Comparison of ENCODE assay signal across 1 cellular context in the genomic region with DNA sequence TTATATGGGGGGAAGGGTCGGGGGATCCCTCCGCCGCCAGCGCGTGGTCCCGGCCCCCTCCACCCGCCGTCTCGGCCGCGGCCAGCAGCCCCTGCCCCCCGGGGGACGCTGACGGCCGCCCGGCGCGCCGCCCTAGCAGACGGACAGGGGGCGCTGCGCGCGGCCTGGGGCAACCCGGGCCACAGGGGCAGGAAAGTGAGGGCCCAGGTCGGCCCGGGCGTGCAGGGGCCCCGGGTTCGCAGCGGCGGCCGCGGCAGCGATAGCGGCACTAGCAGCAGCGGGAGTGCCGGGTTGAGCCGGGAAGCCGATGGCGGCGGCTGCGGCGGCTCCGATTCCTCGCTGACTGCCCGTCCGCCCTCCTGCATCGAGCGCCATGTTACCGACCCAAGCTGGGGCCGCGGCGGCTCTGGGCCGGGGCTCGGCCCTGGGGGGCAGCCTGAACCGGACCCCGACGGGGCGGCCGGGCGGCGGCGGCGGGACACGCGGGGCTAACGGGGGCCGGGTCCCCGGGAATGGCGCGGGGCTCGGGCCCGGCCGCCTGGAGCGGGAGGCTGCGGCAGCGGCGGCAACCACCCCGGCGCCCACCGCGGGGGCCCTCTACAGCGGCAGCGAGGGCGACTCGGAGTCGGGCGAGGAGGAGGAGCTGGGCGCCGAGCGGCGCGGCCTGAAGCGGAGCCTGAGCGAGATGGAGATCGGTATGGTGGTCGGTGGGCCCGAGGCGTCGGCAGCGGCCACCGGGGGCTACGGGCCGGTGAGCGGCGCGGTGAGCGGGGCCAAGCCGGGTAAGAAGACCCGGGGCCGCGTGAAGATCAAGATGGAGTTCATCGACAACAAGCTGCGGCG.
A peak's percentile ranks its signal among the peaks of the same experiment; 100 is the strongest.
TF ChIP-seq lines count a peak whose summit lies in the region.

No MANE protein-coding gene starts in this region.

TF ChIP-seq in K562, 482 proteins besides CTCF, POLR2A, EP300 and RAD21 (continued from another document and continues in another):
- TF ChIP-seq NEUROD1 (IDR thresholded peaks at IDR 0.05; ENCODE audit: borderline replicate concordance, low read depth, low read length, partially characterized antibody) (peak; percentile 8), NFYB (IDR thresholded peaks at IDR 0.05; ENCODE audit: extremely low read depth, insufficient read length) (no peak), ZNF212 (CRISPR knock-in tag; IDR thresholded peaks at IDR 0.05) (no peak), KDM4B (IDR thresholded peaks at IDR 0.05; ENCODE audit: borderline replicate concordance in 2 of 2, low read depth in 1 of 2) (0 out of 4 replicates have a peak, but pooled peaks of 1 of the 2 experiments have one; percentile 28), ZNF274 (IDR thresholded peaks at IDR 0.05; ENCODE audit: borderline replicate concordance, low read depth, low read length) (no peak), COPS2 (conservative IDR thresholded peaks at IDR 0.05) (no peak), ZNF780A (CRISPR knock-in tag; IDR thresholded peaks at IDR 0.05) (no peak), ZFPM2 (CRISPR knock-in tag; IDR thresholded peaks at IDR 0.05) (peak; percentile 72; the same call in 1 of the 2 replicates), MED1 (CRISPR knock-in tag; IDR thresholded peaks at IDR 0.05; ENCODE audit: borderline replicate concordance) (no peak), CC2D1A (IDR thresholded peaks at IDR 0.05) (no peak), ZC3H4 (CRISPR knock-in tag; IDR thresholded peaks at IDR 0.05; ENCODE audit: borderline replicate concordance) (no peak), HDGF (IDR thresholded peaks at IDR 0.05) (no peak), MEF2A (IDR thresholded peaks at IDR 0.05; ENCODE audit: control insufficient read depth, low read depth, low read length) (0 out of 2 replicates have a peak, but pooled peaks have one; percentile 11), CREM (IDR thresholded peaks at IDR 0.05; ENCODE audit: low read depth) (no peak; the same call in 1 of the 2 replicates), CSDE1 (IDR thresholded peaks at IDR 0.05) (no peak), KDM1A (IDR thresholded peaks at IDR 0.05) (no peak), ZNF764 (CRISPR knock-in tag; IDR thresholded peaks at IDR 0.05; ENCODE audit: low read depth) (no peak), XRCC3 (IDR thresholded peaks at IDR 0.05) (no peak), SPI1 (IDR thresholded peaks at IDR 0.05; ENCODE audit: borderline replicate concordance, low read depth, low read length) (no peak), GABPB2 (CRISPR knock-in tag; conservative IDR thresholded peaks at IDR 0.05) (no peak), ZEB2 (IDR thresholded peaks at IDR 0.05) (no peak), ILF3 (IDR thresholded peaks at IDR 0.05; ENCODE audit: borderline replicate concordance) (no peak; the same call in 1 of the 2 replicates), HCFC1 (IDR thresholded peaks at IDR 0.05; ENCODE audit: low read depth, low read length) (peak; percentile 62), EP400 (IDR thresholded peaks at IDR 0.05) (no peak; the same call in 1 of the 2 replicates), MTA1 (IDR thresholded peaks at IDR 0.05; ENCODE audit: borderline replicate concordance) (no peak), CBFA2T3 (IDR thresholded peaks at IDR 0.05) (no peak), NUFIP1 (IDR thresholded peaks at IDR 0.05; ENCODE audit: partially characterized antibody) (no peak), ZBTB17 (CRISPR knock-in tag; IDR thresholded peaks at IDR 0.05) (peak; percentile 44; the same call in 1 of the 2 replicates), CBX1 (IDR thresholded peaks at IDR 0.05; ENCODE audit: low read depth) (peak; percentile 74; the same call in 1 of the 2 replicates), RFX5 (IDR thresholded peaks at IDR 0.05; ENCODE audit: low read depth, low read length) (no peak), ZNF143 (CRISPR knock-in tag; IDR thresholded peaks at IDR 0.05) (no peak)
- TF ChIP-seq, protein P1, sequence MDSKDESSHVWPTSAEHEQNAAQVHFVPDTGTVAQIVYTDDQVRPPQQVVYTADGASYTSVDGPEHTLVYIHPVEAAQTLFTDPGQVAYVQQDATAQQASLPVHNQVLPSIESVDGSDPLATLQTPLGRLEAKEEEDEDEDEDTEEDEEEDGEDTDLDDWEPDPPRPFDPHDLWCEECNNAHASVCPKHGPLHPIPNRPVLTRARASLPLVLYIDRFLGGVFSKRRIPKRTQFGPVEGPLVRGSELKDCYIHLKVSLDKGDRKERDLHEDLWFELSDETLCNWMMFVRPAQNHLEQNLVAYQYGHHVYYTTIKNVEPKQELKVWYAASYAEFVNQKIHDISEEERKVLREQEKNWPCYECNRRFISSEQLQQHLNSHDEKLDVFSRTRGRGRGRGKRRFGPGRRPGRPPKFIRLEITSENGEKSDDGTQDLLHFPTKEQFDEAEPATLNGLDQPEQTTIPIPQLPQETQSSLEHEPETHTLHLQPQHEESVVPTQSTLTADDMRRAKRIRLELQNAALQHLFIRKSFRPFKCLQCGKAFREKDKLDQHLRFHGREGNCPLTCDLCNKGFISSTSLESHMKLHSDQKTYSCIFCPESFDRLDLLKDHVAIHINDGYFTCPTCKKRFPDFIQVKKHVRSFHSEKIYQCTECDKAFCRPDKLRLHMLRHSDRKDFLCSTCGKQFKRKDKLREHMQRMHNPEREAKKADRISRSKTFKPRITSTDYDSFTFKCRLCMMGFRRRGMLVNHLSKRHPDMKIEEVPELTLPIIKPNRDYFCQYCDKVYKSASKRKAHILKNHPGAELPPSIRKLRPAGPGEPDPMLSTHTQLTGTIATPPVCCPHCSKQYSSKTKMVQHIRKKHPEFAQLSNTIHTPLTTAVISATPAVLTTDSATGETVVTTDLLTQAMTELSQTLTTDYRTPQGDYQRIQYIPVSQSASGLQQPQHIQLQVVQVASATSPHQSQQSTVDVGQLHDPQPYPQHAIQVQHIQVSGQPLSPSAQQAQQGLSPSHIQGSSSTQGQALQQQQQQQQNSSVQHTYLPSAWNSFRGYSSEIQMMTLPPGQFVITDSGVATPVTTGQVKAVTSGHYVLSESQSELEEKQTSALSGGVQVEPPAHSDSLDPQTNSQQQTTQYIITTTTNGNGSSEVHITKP (IDR thresholded peaks at IDR 0.05; ENCODE audit: partially characterized antibody) = peak; percentile 21
- TF ChIP-seq, protein P2, sequence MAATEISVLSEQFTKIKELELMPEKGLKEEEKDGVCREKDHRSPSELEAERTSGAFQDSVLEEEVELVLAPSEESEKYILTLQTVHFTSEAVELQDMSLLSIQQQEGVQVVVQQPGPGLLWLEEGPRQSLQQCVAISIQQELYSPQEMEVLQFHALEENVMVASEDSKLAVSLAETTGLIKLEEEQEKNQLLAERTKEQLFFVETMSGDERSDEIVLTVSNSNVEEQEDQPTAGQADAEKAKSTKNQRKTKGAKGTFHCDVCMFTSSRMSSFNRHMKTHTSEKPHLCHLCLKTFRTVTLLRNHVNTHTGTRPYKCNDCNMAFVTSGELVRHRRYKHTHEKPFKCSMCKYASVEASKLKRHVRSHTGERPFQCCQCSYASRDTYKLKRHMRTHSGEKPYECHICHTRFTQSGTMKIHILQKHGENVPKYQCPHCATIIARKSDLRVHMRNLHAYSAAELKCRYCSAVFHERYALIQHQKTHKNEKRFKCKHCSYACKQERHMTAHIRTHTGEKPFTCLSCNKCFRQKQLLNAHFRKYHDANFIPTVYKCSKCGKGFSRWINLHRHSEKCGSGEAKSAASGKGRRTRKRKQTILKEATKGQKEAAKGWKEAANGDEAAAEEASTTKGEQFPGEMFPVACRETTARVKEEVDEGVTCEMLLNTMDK (IDR thresholded peaks at IDR 0.05; ENCODE audit: borderline replicate concordance, insufficient read depth, low read depth, low read length, poor library complexity, severe bottlenecking) = peak; percentile 98
- TF ChIP-seq, protein P3, sequence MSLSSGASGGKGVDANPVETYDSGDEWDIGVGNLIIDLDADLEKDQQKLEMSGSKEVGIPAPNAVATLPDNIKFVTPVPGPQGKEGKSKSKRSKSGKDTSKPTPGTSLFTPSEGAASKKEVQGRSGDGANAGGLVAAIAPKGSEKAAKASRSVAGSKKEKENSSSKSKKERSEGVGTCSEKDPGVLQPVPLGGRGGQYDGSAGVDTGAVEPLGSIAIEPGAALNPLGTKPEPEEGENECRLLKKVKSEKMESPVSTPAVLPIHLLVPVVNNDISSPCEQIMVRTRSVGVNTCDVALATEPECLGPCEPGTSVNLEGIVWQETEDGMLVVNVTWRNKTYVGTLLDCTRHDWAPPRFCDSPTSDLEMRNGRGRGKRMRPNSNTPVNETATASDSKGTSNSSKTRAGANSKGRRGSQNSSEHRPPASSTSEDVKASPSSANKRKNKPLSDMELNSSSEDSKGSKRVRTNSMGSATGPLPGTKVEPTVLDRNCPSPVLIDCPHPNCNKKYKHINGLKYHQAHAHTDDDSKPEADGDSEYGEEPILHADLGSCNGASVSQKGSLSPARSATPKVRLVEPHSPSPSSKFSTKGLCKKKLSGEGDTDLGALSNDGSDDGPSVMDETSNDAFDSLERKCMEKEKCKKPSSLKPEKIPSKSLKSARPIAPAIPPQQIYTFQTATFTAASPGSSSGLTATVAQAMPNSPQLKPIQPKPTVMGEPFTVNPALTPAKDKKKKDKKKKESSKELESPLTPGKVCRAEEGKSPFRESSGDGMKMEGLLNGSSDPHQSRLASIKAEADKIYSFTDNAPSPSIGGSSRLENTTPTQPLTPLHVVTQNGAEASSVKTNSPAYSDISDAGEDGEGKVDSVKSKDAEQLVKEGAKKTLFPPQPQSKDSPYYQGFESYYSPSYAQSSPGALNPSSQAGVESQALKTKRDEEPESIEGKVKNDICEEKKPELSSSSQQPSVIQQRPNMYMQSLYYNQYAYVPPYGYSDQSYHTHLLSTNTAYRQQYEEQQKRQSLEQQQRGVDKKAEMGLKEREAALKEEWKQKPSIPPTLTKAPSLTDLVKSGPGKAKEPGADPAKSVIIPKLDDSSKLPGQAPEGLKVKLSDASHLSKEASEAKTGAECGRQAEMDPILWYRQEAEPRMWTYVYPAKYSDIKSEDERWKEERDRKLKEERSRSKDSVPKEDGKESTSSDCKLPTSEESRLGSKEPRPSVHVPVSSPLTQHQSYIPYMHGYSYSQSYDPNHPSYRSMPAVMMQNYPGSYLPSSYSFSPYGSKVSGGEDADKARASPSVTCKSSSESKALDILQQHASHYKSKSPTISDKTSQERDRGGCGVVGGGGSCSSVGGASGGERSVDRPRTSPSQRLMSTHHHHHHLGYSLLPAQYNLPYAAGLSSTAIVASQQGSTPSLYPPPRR (CRISPR knock-in tag; IDR thresholded peaks at IDR 0.05; ENCODE audit: borderline replicate concordance) = no peak; the same call in 1 of the 2 replicates
- TF ChIP-seq, protein P4, sequence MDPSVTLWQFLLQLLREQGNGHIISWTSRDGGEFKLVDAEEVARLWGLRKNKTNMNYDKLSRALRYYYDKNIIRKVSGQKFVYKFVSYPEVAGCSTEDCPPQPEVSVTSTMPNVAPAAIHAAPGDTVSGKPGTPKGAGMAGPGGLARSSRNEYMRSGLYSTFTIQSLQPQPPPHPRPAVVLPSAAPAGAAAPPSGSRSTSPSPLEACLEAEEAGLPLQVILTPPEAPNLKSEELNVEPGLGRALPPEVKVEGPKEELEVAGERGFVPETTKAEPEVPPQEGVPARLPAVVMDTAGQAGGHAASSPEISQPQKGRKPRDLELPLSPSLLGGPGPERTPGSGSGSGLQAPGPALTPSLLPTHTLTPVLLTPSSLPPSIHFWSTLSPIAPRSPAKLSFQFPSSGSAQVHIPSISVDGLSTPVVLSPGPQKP (CRISPR knock-in tag; IDR thresholded peaks at IDR 0.05) = no peak
- TF ChIP-seq, protein P5, sequence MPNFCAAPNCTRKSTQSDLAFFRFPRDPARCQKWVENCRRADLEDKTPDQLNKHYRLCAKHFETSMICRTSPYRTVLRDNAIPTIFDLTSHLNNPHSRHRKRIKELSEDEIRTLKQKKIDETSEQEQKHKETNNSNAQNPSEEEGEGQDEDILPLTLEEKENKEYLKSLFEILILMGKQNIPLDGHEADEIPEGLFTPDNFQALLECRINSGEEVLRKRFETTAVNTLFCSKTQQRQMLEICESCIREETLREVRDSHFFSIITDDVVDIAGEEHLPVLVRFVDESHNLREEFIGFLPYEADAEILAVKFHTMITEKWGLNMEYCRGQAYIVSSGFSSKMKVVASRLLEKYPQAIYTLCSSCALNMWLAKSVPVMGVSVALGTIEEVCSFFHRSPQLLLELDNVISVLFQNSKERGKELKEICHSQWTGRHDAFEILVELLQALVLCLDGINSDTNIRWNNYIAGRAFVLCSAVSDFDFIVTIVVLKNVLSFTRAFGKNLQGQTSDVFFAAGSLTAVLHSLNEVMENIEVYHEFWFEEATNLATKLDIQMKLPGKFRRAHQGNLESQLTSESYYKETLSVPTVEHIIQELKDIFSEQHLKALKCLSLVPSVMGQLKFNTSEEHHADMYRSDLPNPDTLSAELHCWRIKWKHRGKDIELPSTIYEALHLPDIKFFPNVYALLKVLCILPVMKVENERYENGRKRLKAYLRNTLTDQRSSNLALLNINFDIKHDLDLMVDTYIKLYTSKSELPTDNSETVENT (CRISPR knock-in tag; IDR thresholded peaks at IDR 0.05) = peak; percentile 96
- TF ChIP-seq, protein P6, sequence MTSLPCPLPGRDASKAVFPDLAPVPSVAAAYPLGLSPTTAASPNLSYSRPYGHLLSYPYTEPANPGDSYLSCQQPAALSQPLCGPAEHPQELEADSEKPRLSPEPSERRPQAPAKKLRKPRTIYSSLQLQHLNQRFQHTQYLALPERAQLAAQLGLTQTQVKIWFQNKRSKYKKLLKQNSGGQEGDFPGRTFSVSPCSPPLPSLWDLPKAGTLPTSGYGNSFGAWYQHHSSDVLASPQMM (CRISPR knock-in tag; IDR thresholded peaks at IDR 0.05) = no peak
- TF ChIP-seq, protein P7, sequence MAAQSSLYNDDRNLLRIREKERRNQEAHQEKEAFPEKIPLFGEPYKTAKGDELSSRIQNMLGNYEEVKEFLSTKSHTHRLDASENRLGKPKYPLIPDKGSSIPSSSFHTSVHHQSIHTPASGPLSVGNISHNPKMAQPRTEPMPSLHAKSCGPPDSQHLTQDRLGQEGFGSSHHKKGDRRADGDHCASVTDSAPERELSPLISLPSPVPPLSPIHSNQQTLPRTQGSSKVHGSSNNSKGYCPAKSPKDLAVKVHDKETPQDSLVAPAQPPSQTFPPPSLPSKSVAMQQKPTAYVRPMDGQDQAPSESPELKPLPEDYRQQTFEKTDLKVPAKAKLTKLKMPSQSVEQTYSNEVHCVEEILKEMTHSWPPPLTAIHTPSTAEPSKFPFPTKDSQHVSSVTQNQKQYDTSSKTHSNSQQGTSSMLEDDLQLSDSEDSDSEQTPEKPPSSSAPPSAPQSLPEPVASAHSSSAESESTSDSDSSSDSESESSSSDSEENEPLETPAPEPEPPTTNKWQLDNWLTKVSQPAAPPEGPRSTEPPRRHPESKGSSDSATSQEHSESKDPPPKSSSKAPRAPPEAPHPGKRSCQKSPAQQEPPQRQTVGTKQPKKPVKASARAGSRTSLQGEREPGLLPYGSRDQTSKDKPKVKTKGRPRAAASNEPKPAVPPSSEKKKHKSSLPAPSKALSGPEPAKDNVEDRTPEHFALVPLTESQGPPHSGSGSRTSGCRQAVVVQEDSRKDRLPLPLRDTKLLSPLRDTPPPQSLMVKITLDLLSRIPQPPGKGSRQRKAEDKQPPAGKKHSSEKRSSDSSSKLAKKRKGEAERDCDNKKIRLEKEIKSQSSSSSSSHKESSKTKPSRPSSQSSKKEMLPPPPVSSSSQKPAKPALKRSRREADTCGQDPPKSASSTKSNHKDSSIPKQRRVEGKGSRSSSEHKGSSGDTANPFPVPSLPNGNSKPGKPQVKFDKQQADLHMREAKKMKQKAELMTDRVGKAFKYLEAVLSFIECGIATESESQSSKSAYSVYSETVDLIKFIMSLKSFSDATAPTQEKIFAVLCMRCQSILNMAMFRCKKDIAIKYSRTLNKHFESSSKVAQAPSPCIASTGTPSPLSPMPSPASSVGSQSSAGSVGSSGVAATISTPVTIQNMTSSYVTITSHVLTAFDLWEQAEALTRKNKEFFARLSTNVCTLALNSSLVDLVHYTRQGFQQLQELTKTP (IDR thresholded peaks at IDR 0.05; ENCODE audit: low read depth in 1 of 2, partially characterized antibody in 2 of 2) = no peak
